In the genomic region with DNA sequence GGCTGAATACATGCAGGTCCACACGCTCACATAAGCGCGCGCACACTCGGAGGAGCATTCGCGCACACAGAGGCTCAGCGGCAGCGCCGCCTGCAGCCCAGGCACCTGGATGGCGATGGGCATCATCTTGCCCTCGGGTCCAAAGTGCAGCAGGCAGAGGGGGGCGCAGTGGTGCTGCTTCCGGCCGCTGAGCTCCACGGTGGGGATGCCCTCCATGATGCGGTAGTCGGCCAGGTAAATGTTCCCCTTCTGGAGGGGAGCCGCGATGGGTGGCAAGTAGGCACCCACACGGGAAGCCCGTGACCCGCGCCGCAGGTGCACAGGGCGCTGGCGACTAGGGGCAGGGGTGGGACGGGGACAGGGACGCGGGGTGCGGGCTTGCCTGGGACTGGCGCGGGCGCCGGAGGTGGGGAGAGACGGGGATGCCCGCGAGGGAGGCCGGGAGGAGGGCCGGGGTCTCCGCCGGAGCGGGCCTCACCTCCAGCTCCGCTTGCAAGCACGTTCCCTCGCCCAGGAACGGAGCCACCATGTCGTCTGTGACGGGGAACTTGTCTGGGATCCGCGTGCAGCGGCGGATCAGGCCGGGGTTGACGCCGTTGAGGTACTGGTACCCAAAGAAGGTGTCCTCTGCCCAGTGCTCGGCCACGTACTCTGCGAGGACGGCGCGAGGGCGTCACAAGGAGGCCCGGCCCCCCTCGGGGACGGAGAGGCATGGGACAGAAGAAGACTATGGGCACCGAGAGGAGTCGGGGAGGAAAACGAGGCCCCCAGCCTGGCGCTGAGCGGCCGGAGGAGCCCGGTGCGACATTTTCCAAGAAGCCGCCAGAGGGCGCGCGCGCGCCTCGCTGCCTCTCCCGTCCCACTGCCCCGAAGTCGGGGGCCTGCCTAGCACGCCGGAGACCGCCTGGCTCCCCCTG, we compare ENCODE assay signal across 1 cellular context.
TF ChIP-seq lines count a peak whose summit lies in the region.

No MANE protein-coding gene starts in this region.

TF ChIP-seq in endothelial cell of umbilical vein, 7 proteins besides CTCF, POLR2A, EP300 and RAD21:
- no peak for TF ChIP-seq POLR2AphosphoS5 (IDR thresholded peaks at IDR 0.05; ENCODE audit: insufficient read depth, low read depth, low read length)
- no peak for TF ChIP-seq GATA2 (IDR thresholded peaks at IDR 0.05; ENCODE audit: insufficient read depth, insufficient read length, low read depth, low read length)
- TF ChIP-seq JUN (IDR thresholded peaks at IDR 0.05; ENCODE audit: borderline replicate concordance, insufficient read depth, insufficient read length, low read depth), result no peak
- no peak for TF ChIP-seq MYC (IDR thresholded peaks at IDR 0.05; ENCODE audit: low read depth, low read length)
- TF ChIP-seq, protein P1, sequence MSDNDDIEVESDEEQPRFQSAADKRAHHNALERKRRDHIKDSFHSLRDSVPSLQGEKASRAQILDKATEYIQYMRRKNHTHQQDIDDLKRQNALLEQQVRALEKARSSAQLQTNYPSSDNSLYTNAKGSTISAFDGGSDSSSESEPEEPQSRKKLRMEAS (IDR thresholded peaks at IDR 0.05; ENCODE audit: insufficient read depth, insufficient read length), result no peak
- TF ChIP-seq FOS (IDR thresholded peaks at IDR 0.05; ENCODE audit: borderline replicate concordance, insufficient read depth, low read length), result no peak
- TF ChIP-seq EZH2 (IDR thresholded peaks at IDR 0.05; ENCODE audit: borderline replicate concordance, low read depth, low read length, severe bottlenecking), result peak; percentile 72
